Comparison of ENCODE assay signal across 1 cellular context in the genomic region with DNA sequence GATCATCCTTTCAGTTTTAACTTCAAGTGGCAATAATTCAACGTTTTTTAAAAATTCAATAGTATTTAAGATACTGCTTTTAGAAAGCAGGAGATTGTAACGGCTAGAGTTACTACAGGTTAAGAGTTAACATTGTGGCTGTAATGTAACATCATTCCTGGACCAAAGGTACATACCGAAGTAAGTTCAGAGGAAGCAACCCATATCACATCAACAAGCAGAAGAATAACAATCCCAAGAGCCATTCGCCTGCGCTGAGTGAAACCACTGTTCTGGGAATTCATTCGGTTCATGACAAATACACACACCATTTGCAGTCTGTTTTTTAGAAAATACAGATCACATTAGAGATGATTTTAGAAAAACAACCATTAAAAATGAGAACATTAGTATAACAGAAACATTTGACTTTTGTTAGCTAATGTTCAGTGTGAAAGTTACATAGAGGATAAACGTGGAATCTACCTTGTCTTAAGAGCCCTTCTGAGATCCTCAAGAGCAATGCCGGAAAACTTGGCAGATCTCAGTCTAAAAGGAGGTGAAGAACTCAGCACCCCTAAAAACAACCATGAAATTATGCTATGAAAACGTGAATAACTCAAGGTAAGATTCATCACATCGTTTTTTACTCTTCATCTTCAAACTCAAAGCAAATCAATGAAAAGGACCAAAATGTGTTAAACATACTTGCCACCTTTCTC.
TF ChIP-seq lines count a peak whose summit lies in the region.

No MANE protein-coding gene starts in this region.

TF ChIP-seq in GM12878, 131 proteins besides CTCF, POLR2A, EP300 and RAD21 (continued from another document):
- TF ChIP-seq, protein P1, sequence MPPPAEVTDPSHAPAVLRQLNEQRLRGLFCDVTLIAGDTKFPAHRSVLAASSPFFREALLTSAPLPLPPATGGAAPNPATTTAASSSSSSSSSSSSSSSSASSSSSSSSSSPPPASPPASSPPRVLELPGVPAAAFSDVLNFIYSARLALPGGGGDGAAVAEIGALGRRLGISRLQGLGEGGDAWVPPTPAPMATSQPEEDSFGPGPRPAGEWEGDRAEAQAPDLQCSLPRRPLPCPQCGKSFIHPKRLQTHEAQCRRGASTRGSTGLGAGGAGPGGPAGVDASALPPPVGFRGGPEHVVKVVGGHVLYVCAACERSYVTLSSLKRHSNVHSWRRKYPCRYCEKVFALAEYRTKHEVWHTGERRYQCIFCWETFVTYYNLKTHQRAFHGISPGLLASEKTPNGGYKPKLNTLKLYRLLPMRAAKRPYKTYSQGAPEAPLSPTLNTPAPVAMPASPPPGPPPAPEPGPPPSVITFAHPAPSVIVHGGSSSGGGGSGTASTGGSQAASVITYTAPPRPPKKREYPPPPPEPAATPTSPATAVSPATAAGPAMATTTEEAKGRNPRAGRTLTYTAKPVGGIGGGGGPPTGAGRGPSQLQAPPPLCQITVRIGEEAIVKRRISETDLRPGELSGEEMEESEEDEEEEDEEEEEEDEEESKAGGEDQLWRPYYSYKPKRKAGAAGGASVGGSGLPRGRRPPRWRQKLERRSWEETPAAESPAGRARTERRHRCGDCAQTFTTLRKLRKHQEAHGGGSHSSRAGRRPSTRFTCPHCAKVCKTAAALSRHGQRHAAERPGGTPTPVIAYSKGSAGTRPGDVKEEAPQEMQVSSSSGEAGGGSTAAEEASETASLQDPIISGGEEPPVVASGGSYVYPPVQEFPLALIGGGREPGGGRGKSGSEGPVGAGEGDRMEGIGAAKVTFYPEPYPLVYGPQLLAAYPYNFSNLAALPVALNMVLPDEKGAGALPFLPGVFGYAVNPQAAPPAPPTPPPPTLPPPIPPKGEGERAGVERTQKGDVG (CRISPR knock-in tag; IDR thresholded peaks at IDR 0.05), result no peak
- no peak for TF ChIP-seq ZSCAN29 (IDR thresholded peaks at IDR 0.05)
TF ChIP-seq in GM12878: peak in this region for 0.
